ENCODE assay signal across 8 cellular contexts in the genomic region with DNA sequence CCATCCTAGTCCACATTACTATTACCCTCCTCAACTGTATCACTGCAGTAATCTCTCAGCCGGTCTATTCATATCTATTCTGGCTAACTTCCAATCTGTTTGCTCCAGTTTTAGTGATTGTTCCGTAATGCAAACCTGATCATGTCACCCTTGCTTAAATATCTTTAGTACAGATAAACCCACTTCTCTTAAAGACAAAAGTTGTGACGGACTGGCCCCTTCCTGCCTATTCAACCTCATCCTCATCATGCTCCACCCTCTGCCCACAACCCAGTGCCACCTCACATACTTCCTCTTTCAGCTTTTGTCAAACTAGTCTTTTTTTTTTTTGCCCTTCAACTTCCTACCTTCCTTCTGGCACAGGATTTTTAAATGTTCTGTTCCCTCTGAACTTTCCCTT. TPM values are rescaled to one million over a fixed set of nuclear protein-coding genes. Genes with fewer than 3 reads are reported as not detected.
DNase-seq lines count a peak whose midpoint lies in the region; ATAC-seq and TF ChIP-seq lines count a peak whose summit lies in the region.

No MANE protein-coding gene starts in this region.

- H3K27ac Mint-ChIP-seq in activated naive CD4-positive, alpha-beta T cell treated with anti-CD3 and anti-CD28 coated beads, Interleukin-2, amount 10 ng/mL, durations not matched to agents 7 days and 5 days, result no peak overlapping the region

- H3K9ac ChIP-seq in skeletal muscle tissue (ENCODE audit: low read depth in 1 of 3, low read length in 3 of 3), result no peak overlapping the region

- H3K4me3 Mint-ChIP-seq in activated naive CD4-positive, alpha-beta T cell treated with anti-CD3 and anti-CD28 coated beads, Interleukin-2, amount 10 ng/mL, durations not matched to agents 7 days and 5 days, result no peak overlapping the region

- TF ChIP-seq CTCF in GM12864 (IDR thresholded peaks at IDR 0.05; ENCODE audit: low read depth, low read length, missing control alignments) (no peak), WERI-Rb-1 (IDR thresholded peaks at IDR 0.05; ENCODE audit: low read depth, low read length) (no peak)

- peaks cover 22% of the 10 kb centered on the region for H3K36me3 Mint-ChIP-seq in activated naive CD4-positive, alpha-beta T cell treated with anti-CD3 and anti-CD28 coated beads, Interleukin-2, amount 10 ng/mL, durations not matched to agents 7 days and 5 days

- peaks cover 20 to 47% (median 44%) of the 10 kb centered on the region in 3 donors for H3K36me3 ChIP-seq in skeletal muscle tissue (ENCODE audit: control insufficient read depth in 3 of 3, insufficient read depth in 3 of 3, low read length in 3 of 3)
- no peaks in the 10 kb centered on the region for H3K36me3 ChIP-seq in WERI-Rb-1

- no peaks in the 10 kb centered on the region for H3K9me3 Mint-ChIP-seq in activated naive CD4-positive, alpha-beta T cell treated with anti-CD3 and anti-CD28 coated beads, Interleukin-2, amount 10 ng/mL, durations not matched to agents 7 days and 5 days

- ATAC-seq in HG02840 (IDR thresholded peaks at IDR 0.05; ENCODE audit: low FRiP score, unreplicated experiment), result no peak

- CTCF ChIA-PET in activated naive CD4-positive, alpha-beta T cell treated with anti-CD3 and anti-CD28 coated beads, Interleukin-2, amount 10 ng/mL, durations not matched to agents 7 days and 5 days (lab: Charles Lee), result interaction anchor here (1.1 to 2.6 kb wide), 4 partner anchors 10 to 299 kb away, joined by 3 to 10 read pairs (median 6); no protein-coding TSS in a partner anchor

- H3K9me3 ChIP-seq in skeletal muscle tissue (ENCODE audit: control insufficient read depth in 3 of 3, low read length in 3 of 3) (no peaks in the 10 kb centered on the region), WERI-Rb-1 (ENCODE audit: severe bottlenecking) (no peaks in the 10 kb centered on the region)

- peak overlapping the region; percentile 22 for H3K27ac ChIP-seq in skeletal muscle tissue (ENCODE audit: low read depth, low read length)
- H3K27ac ChIP-seq in WERI-Rb-1, result no peak overlapping the region

- H3K4me1 ChIP-seq in skeletal muscle tissue (ENCODE audit: control insufficient read depth in 3 of 3, insufficient read depth in 3 of 3, low read length in 3 of 3), result peaks cover 0 to 2% (median 1%) of the 10 kb centered on the region in 3 donors

- peaks cover 22% of the 10 kb centered on the region for H3K4me1 Mint-ChIP-seq in activated naive CD4-positive, alpha-beta T cell treated with anti-CD3 and anti-CD28 coated beads, Interleukin-2, amount 10 ng/mL, durations not matched to agents 7 days and 5 days

- H3K27me3 ChIP-seq in skeletal muscle tissue (ENCODE audit: control insufficient read depth in 3 of 3, insufficient read depth in 3 of 3, low read length in 3 of 3), result no peaks in the 10 kb centered on the region
- no peaks in the 10 kb centered on the region for H3K27me3 ChIP-seq in WERI-Rb-1 (ENCODE audit: insufficient read depth, low read depth, severe bottlenecking)

- DNase-seq in GM12864 (ENCODE audit: low read depth), result peak; percentile 58
- peak; percentile 81 for DNase-seq in OCI-M1 (lab: John Stamatoyannopoulos, UW)
- DNase-seq in activated naive CD4-positive, alpha-beta T cell treated with anti-CD3 and anti-CD28 coated beads, Interleukin-2, amount 10 ng/mL, durations not matched to agents 7 days and 5 days, result peak; percentile 84
- DNase-seq in kidney tubule cell (ENCODE audit: low spot score), result no peak
- DNase-seq in WERI-Rb-1, result no peak
- DNase-seq in NCI-H1417 treated with DMSO at 0.1 percent for 48 hours (lab: John Stamatoyannopoulos, UW), result no peak

- no peaks in the 10 kb centered on the region for H3K27me3 Mint-ChIP-seq in activated naive CD4-positive, alpha-beta T cell treated with anti-CD3 and anti-CD28 coated beads, Interleukin-2, amount 10 ng/mL, durations not matched to agents 7 days and 5 days

- no peak overlapping the region for H3K4me3 ChIP-seq in GM12864 (ENCODE audit: low read depth, low read length)
- H3K4me3 ChIP-seq in skeletal muscle tissue (ENCODE audit: low read length in 3 of 3), result no peak overlapping the region
- H3K4me3 ChIP-seq in WERI-Rb-1 (ENCODE audit: low read depth, low read length), result no peak overlapping the region

RNA-seq across cellular contexts. Expression of a gene that starts 2.8 kb away (rescaled TPM):
- total RNA-seq in skeletal muscle tissue, result under 0.01 TPM

RNA-seq across cellular contexts. Expression of a gene that starts 21.7 kb away (rescaled TPM):
- total RNA-seq in skeletal muscle tissue, result 265 TPM

RNA-seq across cellular contexts. Expression of a gene that starts 22.0 kb away (rescaled TPM):
- total RNA-seq in skeletal muscle tissue, result 13.0 TPM

RNA-seq across cellular contexts. Expression of a gene that starts 32.4 kb away (rescaled TPM):
- 0.52 TPM for total RNA-seq in skeletal muscle tissue

RNA-seq across cellular contexts. Expression of a gene that starts 32.4 kb away (rescaled TPM):
- 1.6 TPM for total RNA-seq in skeletal muscle tissue

Comparison
In these comparisons a context has a peak if more than half of its experiments do, and no peak if none do; other contexts are left out.
1. DNase-seq: peak in GM12864 (single experiment), OCI-M1 (single experiment) and activated naive CD4-positive, alpha-beta T cell treated with anti-CD3 and anti-CD28 coated beads, Interleukin-2, amount 10 ng/mL, durations not matched to agents 7 days and 5 days (single experiment); none in kidney tubule cell (single experiment), WERI-Rb-1 (single experiment) and NCI-H1417 treated with DMSO at 0.1 percent for 48 hours (single experiment).